Comparison of ENCODE assay signal across 26 cellular contexts in the genomic region with DNA sequence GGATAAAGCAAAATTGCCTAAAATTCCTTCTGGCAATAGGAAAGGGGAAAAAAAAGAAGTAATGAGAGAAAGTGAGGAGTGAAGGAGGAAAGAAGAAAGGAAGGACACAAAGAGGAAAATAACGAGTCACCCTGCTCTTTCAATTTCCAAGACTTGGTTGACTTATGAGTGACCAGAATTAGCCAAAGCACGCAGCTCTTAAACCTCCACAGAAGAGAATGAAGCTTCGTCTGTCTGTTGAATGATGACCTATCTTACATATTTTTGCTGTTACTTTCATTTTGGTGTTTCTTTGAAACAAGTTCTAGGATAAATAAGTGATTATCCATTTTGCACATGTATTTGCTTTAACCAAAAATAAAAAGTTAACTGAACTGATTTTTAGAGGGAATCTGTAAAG. TPM values are rescaled to one million over a fixed set of nuclear protein-coding genes. Genes with fewer than 3 reads are reported as not detected.
DNase-seq lines count a peak whose midpoint lies in the region; ATAC-seq and TF ChIP-seq lines count a peak whose summit lies in the region.
"Had no signal": no experiment of that assay in that cellular context is flagged by ENCODE, and none has a peak within 500 bp of the region (broad histone marks: within the 10 kb centered on the region; RNA-seq: fewer than 3 reads in every experiment).

No MANE protein-coding gene starts in this region.

- no peaks in the 10 kb centered on the region for H3K4me1 Mint-ChIP-seq in CD4-positive, alpha-beta T cell (ENCODE audit: low read depth)
- peaks cover 9% of the 10 kb centered on the region for H3K4me1 Mint-ChIP-seq in endothelial cell (ENCODE audit: unreplicated experiment)

- 7 to 12% methylated on average over 3 of the region's 3 CpGs for WGBS in GM23248 (ENCODE audit: low coverage in 1 of 2, low lambda C conversion rate in 2 of 2, missing lambda C conversion rate in 2 of 2), 2 experiments
- 14% methylated on average over 3 of the region's 3 CpGs for WGBS in SK-N-SH (ENCODE audit: low lambda C conversion rate)

- H3K9ac ChIP-seq in GM23248 (peak overlapping the region; percentile 31), SK-N-SH (no peak overlapping the region)
- H3K9ac ChIP-seq: BLaER1 treated with 17β-estradiol and CSF1 and Interleukin-3, amounts not matched to agents 10 nM and 100 nM had no signal

- DNase-seq in GM23248 (peak; percentile 52), SK-N-SH (no peak), fibroblast of mammary gland (ENCODE audit: low read depth) (peak; percentile 17), endothelial cell (ENCODE audit: low spot score) (no peak), KBM-7 (no peak)
- DNase-seq in CD4-positive, alpha-beta T cell: no peak
- DNase-seq: CD8-positive, alpha-beta T cell; DMS153; H7; NCI-H1092 treated with DMSO at 0.1 percent for 48 hours; NCI-H1436 treated with DMSO at 0.1 percent for 48 hours; NCI-H1930; NCI-H226; NCI-H510A treated with DMSO at 0.1 percent for 48 hours; NCI-H748 treated with DMSO at 0.1 percent for 48 hours; NK-92 treated with Interleukin-12 subunit alpha and Interleukin-12 subunit beta, amount 100 ng/mL, for 24 hours; SHP77 treated with DMSO at 0.1 percent for 48 hours; T-cell had no signal

- no peak for TF ChIP-seq RAD21 in SK-N-SH (IDR thresholded peaks at IDR 0.05; ENCODE audit: low read length)

- TF ChIP-seq CTCF in SK-N-SH (IDR thresholded peaks at IDR 0.05) (no peak), fibroblast of mammary gland (conservative IDR thresholded peaks at IDR 0.05; ENCODE audit: control insufficient read depth, insufficient read depth, low read depth, low read length) (no peak), endothelial cell (IDR thresholded peaks at IDR 0.05; ENCODE audit: unreplicated experiment) (no peak)
- TF ChIP-seq CTCF in CD4-positive, alpha-beta T cell (IDR thresholded peaks at IDR 0.05): no peak

- CTCF ChIA-PET in SK-N-SH (lab: Yijun Ruan, JAX): no interaction called here
- CTCF ChIA-PET in CD4-positive, alpha-beta T cell (lab: Charles Lee): no interaction called here

- TF ChIP-seq EP300 in SK-N-SH (IDR thresholded peaks at IDR 0.05; ENCODE audit: borderline replicate concordance in 1 of 2, low read depth in 1 of 2, low read length in 1 of 2): no peak

- H3K27ac Mint-ChIP-seq in CD4-positive, alpha-beta T cell: no peak overlapping the region
- no peak overlapping the region for H3K27ac Mint-ChIP-seq in endothelial cell (ENCODE audit: unreplicated experiment)
- H3K27ac Mint-ChIP-seq: CD8-positive, alpha-beta T cell; T-cell had no signal

- H3K27me3 ChIP-seq in GM23248 (replicated peaks; ENCODE audit: insufficient read depth) (no peaks in the 10 kb centered on the region), SK-N-SH (ENCODE audit: insufficient read depth) (no peaks in the 10 kb centered on the region; the same call in 1 of the 2 replicates)
- H3K27me3 ChIP-seq in CD4-positive, alpha-beta T cell (ENCODE audit: control insufficient read depth, insufficient read depth, low read length): peaks cover under 1% of the 10 kb centered on the region
- H3K27me3 ChIP-seq: BLaER1 treated with 17β-estradiol and CSF1 and Interleukin-3, amounts not matched to agents 10 nM and 100 nM had no signal

- H4K20me1 ChIP-seq in GM23248 (ENCODE audit: insufficient read depth) (no peaks in the 10 kb centered on the region), SK-N-SH (ENCODE audit: insufficient read depth) (no peaks in the 10 kb centered on the region)
- H4K20me1 ChIP-seq: BLaER1 treated with 17β-estradiol and CSF1 and Interleukin-3, amounts not matched to agents 10 nM and 100 nM had no signal

- H3K36me3 Mint-ChIP-seq in CD4-positive, alpha-beta T cell (ENCODE audit: low read depth): no peaks in the 10 kb centered on the region
- H3K36me3 Mint-ChIP-seq in endothelial cell (ENCODE audit: low read depth, unreplicated experiment): no peaks in the 10 kb centered on the region
- H3K36me3 Mint-ChIP-seq: CD8-positive, alpha-beta T cell; T-cell had no signal

- intact Hi-C loops in CD4-positive, alpha-beta T cell (cut with DNase I, micrococcal nuclease): no loop called here

- in situ Hi-C loops in GM23248 (cut with MboI): no loop called here
- in situ Hi-C loops in KBM-7 (cut with MboI; ENCODE audit: low pct_unique_long_range_greater_than_20kb, low sequenced_read_pairs): no loop called here

- peak overlapping the region; percentile 77 for H3K4me2 ChIP-seq in GM23248 (ENCODE audit: unreplicated experiment)
- peak overlapping the region; percentile 61 for H3K4me2 ChIP-seq in SK-N-SH

- H3K36me3 ChIP-seq in GM23248 (ENCODE audit: low read depth) (no peaks in the 10 kb centered on the region), SK-N-SH (replicated peaks in 1 of 2; ENCODE audit: control insufficient read depth in 1 of 2, insufficient read depth in 2 of 2, low read length in 1 of 2) (no peaks in the 10 kb centered on the region)
- H3K36me3 ChIP-seq: BLaER1 treated with 17β-estradiol and CSF1 and Interleukin-3, amounts not matched to agents 10 nM and 100 nM had no signal

- H3K79me2 ChIP-seq in GM23248 (ENCODE audit: insufficient read depth) (no peaks in the 10 kb centered on the region), SK-N-SH (ENCODE audit: insufficient read depth) (no peaks in the 10 kb centered on the region)

- peaks cover 10% of the 10 kb centered on the region for H3K27me3 Mint-ChIP-seq in CD4-positive, alpha-beta T cell
- no peaks in the 10 kb centered on the region for H3K27me3 Mint-ChIP-seq in endothelial cell (ENCODE audit: unreplicated experiment)

- H3K27ac ChIP-seq in GM23248 (no peak overlapping the region), SK-N-SH (ENCODE audit: low read depth in 2 of 2, low read length in 1 of 2) (no peak overlapping the region)
- no peak overlapping the region for H3K27ac ChIP-seq in CD4-positive, alpha-beta T cell (ENCODE audit: low read depth, low read length)
- H3K27ac ChIP-seq: BLaER1 treated with 17β-estradiol and CSF1 and Interleukin-3, amounts not matched to agents 10 nM and 100 nM; RWPE1; SK-N-MC had no signal

- no peaks in the 10 kb centered on the region for H3F3A ChIP-seq in GM23248 (ENCODE audit: insufficient read depth)
- H3F3A ChIP-seq in SK-N-SH (replicated peaks; ENCODE audit: insufficient read depth): no peaks in the 10 kb centered on the region

- H3K9me3 Mint-ChIP-seq in CD4-positive, alpha-beta T cell: no peaks in the 10 kb centered on the region
- H3K9me3 Mint-ChIP-seq in endothelial cell (ENCODE audit: unreplicated experiment): no peaks in the 10 kb centered on the region
- H3K9me3 Mint-ChIP-seq: CD8-positive, alpha-beta T cell; T-cell had no signal

- H3K4me3 ChIP-seq in GM23248 (peak overlapping the region; percentile 53), SK-N-SH (ENCODE audit: low read depth in 2 of 2, low read length in 1 of 2) (peak overlapping the region in 1 of 2 experiments; percentile 30; a peak in 2 of 4 replicates), fibroblast of mammary gland (ENCODE audit: control insufficient read depth, low read depth, low read length) (no peak overlapping the region)
- H3K4me3 ChIP-seq: BLaER1 treated with 17β-estradiol and CSF1 and Interleukin-3, amounts not matched to agents 10 nM and 100 nM; K562; SK-N-MC had no signal

- H3K9me3 ChIP-seq in GM23248 (ENCODE audit: low read depth): no peaks in the 10 kb centered on the region
- H3K9me3 ChIP-seq in SK-N-SH: no peaks in the 10 kb centered on the region
- H3K9me3 ChIP-seq in CD4-positive, alpha-beta T cell (ENCODE audit: control insufficient read depth, low read length): no peaks in the 10 kb centered on the region
- H3K9me3 ChIP-seq: BLaER1 treated with 17β-estradiol and CSF1 and Interleukin-3, amounts not matched to agents 10 nM and 100 nM had no signal

- H3K4me1 ChIP-seq in GM23248 (ENCODE audit: insufficient read depth) (peaks cover 8% of the 10 kb centered on the region; the same call in 1 of the 2 replicates), SK-N-SH (ENCODE audit: control insufficient read depth in 1 of 2, insufficient read depth in 2 of 2, low read depth in 1 of 2, low read length in 1 of 2) (no peaks in the 10 kb centered on the region)

- POLR2A ChIA-PET in SK-N-SH (lab: Yijun Ruan, JAX): no interaction called here
- POLR2A ChIA-PET in CD4-positive, alpha-beta T cell (lab: Charles Lee): no interaction called here

- no peaks in the 10 kb centered on the region for H3K9me2 ChIP-seq in GM23248 (ENCODE audit: insufficient read depth)
- H3K9me2 ChIP-seq in SK-N-SH: no peaks in the 10 kb centered on the region

- H2AFZ ChIP-seq in GM23248 (peak overlapping the region; percentile 54), SK-N-SH (ENCODE audit: low read depth) (peak overlapping the region; percentile 90)

- ATAC-seq in CD4-positive, alpha-beta T cell (ENCODE audit: poor library complexity): no peak
- no peak for ATAC-seq in HG03521 (IDR thresholded peaks at IDR 0.05; ENCODE audit: unreplicated experiment)
- ATAC-seq: CD8-positive, alpha-beta T cell; HepG2; K562; T-cell had no signal

- no peak overlapping the region for H3K4me3 Mint-ChIP-seq in CD4-positive, alpha-beta T cell
- H3K4me3 Mint-ChIP-seq in endothelial cell (ENCODE audit: unreplicated experiment): no peak overlapping the region
- H3K4me3 Mint-ChIP-seq: CD8-positive, alpha-beta T cell; T-cell had no signal

RNA-seq across cellular contexts. Expression of gene MMP27, which starts 0.7 kb away (rescaled TPM):
- not detected in 2 replicates for total RNA-seq in GM23248 (2014; rRNA removed; shearing (Covaris generic))
- 0.09 TPM in 1 of 2 replicates, not detected in the other for polyA plus RNA-seq in GM23248 (2016; fragmentation: Nextera tagmentation; extraction: Ambion mirVana)
- not detected in 2 replicates for polyA plus RNA-seq in SK-N-SH (2012; rRNA removed)
- polyA plus RNA-seq in SK-N-SH (2012; cell fraction: cytosol; rRNA removed): 0.01 TPM in 2 replicates
- 0.02 TPM in 1 of 2 replicates, not detected in the other for polyA plus RNA-seq in SK-N-SH (2012; cell fraction: nucleus; rRNA removed)
- total RNA-seq in CD4-positive, alpha-beta T cell: not detected
- not detected for total RNA-seq in endothelial cell (ENCODE audit: unreplicated experiment)
- total RNA-seq: A673; CD8-positive, alpha-beta T cell; Daoy; H7; HepG2; K562; T-cell had no signal
- polyA plus RNA-seq: HepG2, K562 had no signal

RNA-seq across cellular contexts. Expression of gene MMP8, which starts 19.9 kb away (rescaled TPM):
- not detected in 2 replicates for total RNA-seq in GM23248 (2014; rRNA removed; shearing (Covaris generic))
- polyA plus RNA-seq in GM23248 (2016; fragmentation: Nextera tagmentation; extraction: Ambion mirVana) (not detected in 2 replicates), SK-N-SH (2012; rRNA removed) (0.07 TPM in 1 of 2 replicates, not detected in the other)
- polyA plus RNA-seq in SK-N-SH (2012; cell fraction: cytosol; rRNA removed): 0.03 TPM in 2 replicates
- not detected in 2 replicates for polyA plus RNA-seq in SK-N-SH (2012; cell fraction: nucleus; rRNA removed)
- not detected for total RNA-seq in CD4-positive, alpha-beta T cell
- total RNA-seq in endothelial cell (ENCODE audit: unreplicated experiment): not detected
- total RNA-seq: CD8-positive, alpha-beta T cell; Daoy; H7; HepG2; K562; T-cell had no signal
- polyA plus RNA-seq: HepG2, K562 had no signal

Comparison
In these comparisons a context has a peak if more than half of its experiments do, and no peak if none do; other contexts are left out.
1. DNase-seq: peak in GM23248 (single experiment) and fibroblast of mammary gland (single experiment); none in SK-N-SH (single experiment), CD4-positive, alpha-beta T cell (0 of 10), endothelial cell (single experiment) and KBM-7 (single experiment).